ENCODE assay signal across 8 cellular contexts in genomic region chr17:43546317-43547188, GRCh38. TPM values are rescaled to one million over a fixed set of nuclear protein-coding genes. Genes with fewer than 3 reads are reported as not detected.
A peak's percentile ranks its signal among the peaks of the same experiment; 100 is the strongest.
DNase-seq lines count a peak whose midpoint lies in the region; ATAC-seq lines count a peak whose summit lies in the region.

Gene ETV4, minus strand, starts transcription at chr17:43546340. Its CDS starts 723 bp downstream, at chr17:43545617.

- H3K27ac Mint-ChIP-seq in activated T-helper 1 cell treated with anti-CD3 and anti-CD28 coated beads, Interleukin-12 subunit alpha, Interleukin-12 subunit beta, Interleukin-2, Interleukin-4 antibody, amounts not matched to agents 30 ng/mL and 10 ng/mL and 1 ng/mL, durations not matched to agents 14 hours and 24 hours and 36 hours: peak within 1 kb of the TSS; percentile 83
- peak within 1 kb of the TSS in 5 of 6 donors; percentile 39 to 71 (median 53) for H3K27ac Mint-ChIP-seq in naive B cell

- H3K27me3 Mint-ChIP-seq in activated T-helper 1 cell treated with anti-CD3 and anti-CD28 coated beads, Interleukin-12 subunit alpha, Interleukin-12 subunit beta, Interleukin-2, Interleukin-4 antibody, amounts not matched to agents 30 ng/mL and 10 ng/mL and 1 ng/mL, durations not matched to agents 14 hours and 24 hours and 36 hours (ENCODE audit: insufficient read depth): peaks cover 54% of the 10 kb centered on the region
- peaks cover 52 to 74% (median 72%) of the 10 kb centered on the region in 3 donors for H3K27me3 Mint-ChIP-seq in naive B cell

- in situ Hi-C loops in Caki2 (cut with HindIII; ENCODE audit: low pct_unique_long_range_greater_than_20kb, low sequenced_read_pairs): no loop called here

- peak; percentile 71 for ATAC-seq in GM21576 (IDR thresholded peaks at IDR 0.05; ENCODE audit: unreplicated experiment)
- peak; percentile 88 to 89 for ATAC-seq in naive B cell (ENCODE audit: low read depth in 2 of 2)

- peak within 1 kb of the TSS; percentile 40 for H3K4me3 ChIP-seq in Jurkat, Clone E6-1 (ENCODE audit: low read length)

- peaks cover 24% of the 10 kb centered on the region for H3K4me1 Mint-ChIP-seq in activated T-helper 1 cell treated with anti-CD3 and anti-CD28 coated beads, Interleukin-12 subunit alpha, Interleukin-12 subunit beta, Interleukin-2, Interleukin-4 antibody, amounts not matched to agents 30 ng/mL and 10 ng/mL and 1 ng/mL, durations not matched to agents 14 hours and 24 hours and 36 hours (ENCODE audit: low read depth)
- H3K4me1 Mint-ChIP-seq in naive B cell: peaks cover 16 to 22% (median 18%) of the 10 kb centered on the region in 3 donors

- DNase-seq in Caki2 (ENCODE audit: low read depth): peak; percentile 97
- DNase-seq in Jurkat, Clone E6-1 (ENCODE audit: low read depth, low spot score): peak; percentile 79
- DNase-seq in RKO (ENCODE audit: low spot score): peak; percentile 95
- DNase-seq in activated T-helper 1 cell treated with anti-CD3 and anti-CD28 coated beads, Interleukin-12 subunit alpha, Interleukin-12 subunit beta, Interleukin-2, Interleukin-4 antibody, amounts not matched to agents 30 ng/mL and 10 ng/mL and 1 ng/mL, durations not matched to agents 14 hours and 24 hours and 36 hours (ENCODE audit: low spot score): peak; percentile 91
- DNase-seq in fibroblast of gingiva (ENCODE audit: low read depth): peak; percentile 90
- DNase-seq in naive B cell: peak; percentile 87
- DNase-seq in stimulated activated CD8-positive, alpha-beta memory T cell treated with anti-CD3 and anti-CD28 coated beads, Interleukin-7, amount 100 ng/mL, for 4 hours (ENCODE audit: low read depth in 2 of 2): peak; percentile 80 to 85

- intact Hi-C loops in activated T-helper 1 cell treated with anti-CD3 and anti-CD28 coated beads, Interleukin-12 subunit alpha, Interleukin-12 subunit beta, Interleukin-2, Interleukin-4 antibody, amounts not matched to agents 30 ng/mL and 10 ng/mL and 1 ng/mL, durations not matched to agents 14 hours and 24 hours and 36 hours (cut with micrococcal nuclease): loop anchor here (1.0 to 2.0 kb wide), 3 partner anchors 10 to 158 kb away; no protein-coding TSS in a partner anchor

- peak within 1 kb of the TSS; percentile 91 for H3K4me3 Mint-ChIP-seq in activated T-helper 1 cell treated with anti-CD3 and anti-CD28 coated beads, Interleukin-12 subunit alpha, Interleukin-12 subunit beta, Interleukin-2, Interleukin-4 antibody, amounts not matched to agents 30 ng/mL and 10 ng/mL and 1 ng/mL, durations not matched to agents 14 hours and 24 hours and 36 hours
- H3K4me3 Mint-ChIP-seq in naive B cell: peak within 1 kb of the TSS; percentile 81 to 95 (median 90)

- H3K36me3 Mint-ChIP-seq in activated T-helper 1 cell treated with anti-CD3 and anti-CD28 coated beads, Interleukin-12 subunit alpha, Interleukin-12 subunit beta, Interleukin-2, Interleukin-4 antibody, amounts not matched to agents 30 ng/mL and 10 ng/mL and 1 ng/mL, durations not matched to agents 14 hours and 24 hours and 36 hours (ENCODE audit: low read depth): peaks cover 3% of the 10 kb centered on the region
- H3K36me3 Mint-ChIP-seq in naive B cell: no peaks in the 10 kb centered on the region

- H3K9me3 Mint-ChIP-seq in activated T-helper 1 cell treated with anti-CD3 and anti-CD28 coated beads, Interleukin-12 subunit alpha, Interleukin-12 subunit beta, Interleukin-2, Interleukin-4 antibody, amounts not matched to agents 30 ng/mL and 10 ng/mL and 1 ng/mL, durations not matched to agents 14 hours and 24 hours and 36 hours: no peaks in the 10 kb centered on the region
- H3K9me3 Mint-ChIP-seq in naive B cell: peaks cover 0 to 2% (median 0%) of the 10 kb centered on the region in 7 donors

RNA-seq across cellular contexts. Expression of gene ETV4, which starts in this region (rescaled TPM):
- total RNA-seq in Caki2 (2014; rRNA removed; shearing (Covaris generic); ENCODE audit: low replicate concordance): 18.7 and 36.0 TPM in 2 replicates
- polyA plus RNA-seq in Jurkat, Clone E6-1 (2012; ENCODE audit: insufficient read depth, insufficient read length): 1.1 TPM
- total RNA-seq in activated T-helper 1 cell treated with anti-CD3 and anti-CD28 coated beads, Interleukin-12 subunit alpha, Interleukin-12 subunit beta, Interleukin-2, Interleukin-4 antibody, amounts not matched to agents 30 ng/mL and 10 ng/mL and 1 ng/mL, durations not matched to agents 14 hours and 24 hours and 36 hours: 6.9 and 8.1 TPM in 2 replicates
- under 1 TPM in 1 of 6 donors, not detected in 5; 0.12 TPM for polyA plus RNA-seq in naive B cell (ENCODE audit: low read depth in 6 of 6)

Comparison
In these comparisons a context has a peak if more than half of its experiments do, and no peak if none do; other contexts are left out.
1. Peak in every context shown above with its lines: DNase-seq, ATAC-seq and H3K4me3 ChIP-seq.
2. Peak in DNase-seq and ATAC-seq in naive B cell; RNA of the gene not detected or under 1 TPM.